In the genomic region with DNA sequence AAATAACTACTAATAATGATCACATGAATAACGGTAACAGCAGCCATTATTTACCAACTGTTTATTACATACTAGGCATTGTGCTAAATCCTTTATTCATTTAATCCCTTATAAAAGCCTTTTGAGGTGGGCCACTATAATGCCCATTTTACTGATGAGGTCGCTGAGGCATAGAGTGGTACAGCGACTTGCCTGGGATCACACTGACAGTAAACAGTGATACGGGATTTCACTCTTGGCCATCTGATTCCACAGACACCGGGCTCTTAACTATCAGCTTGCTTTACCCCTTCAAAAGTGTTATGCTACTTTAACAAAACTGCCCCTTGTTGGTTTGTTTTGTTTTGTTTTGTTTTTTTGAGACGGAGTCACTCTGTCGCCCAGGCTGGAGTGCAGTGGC, we compare ENCODE assay signal across 1 cellular context.
TF ChIP-seq lines count a peak whose summit lies in the region.

No MANE protein-coding gene starts in this region.

TF ChIP-seq in IMR-90, 13 proteins besides CTCF, POLR2A, EP300 and RAD21:
- TF ChIP-seq RCOR1 (IDR thresholded peaks at IDR 0.05; ENCODE audit: insufficient replicate concordance, low read length) = no peak
- no peak for TF ChIP-seq BHLHE40 (IDR thresholded peaks at IDR 0.05; ENCODE audit: low read depth, low read length)
- no peak for TF ChIP-seq CEBPB (IDR thresholded peaks at IDR 0.05; ENCODE audit: low read depth, low read length)
- TF ChIP-seq MXI1 (IDR thresholded peaks at IDR 0.05; ENCODE audit: borderline replicate concordance, low read depth, low read length) = no peak
- TF ChIP-seq NFE2L2 (IDR thresholded peaks at IDR 0.05; ENCODE audit: low read depth, low read length) = no peak
- no peak for TF ChIP-seq FOS (IDR thresholded peaks at IDR 0.05; ENCODE audit: low read depth, low read length)
- TF ChIP-seq, protein P1, sequence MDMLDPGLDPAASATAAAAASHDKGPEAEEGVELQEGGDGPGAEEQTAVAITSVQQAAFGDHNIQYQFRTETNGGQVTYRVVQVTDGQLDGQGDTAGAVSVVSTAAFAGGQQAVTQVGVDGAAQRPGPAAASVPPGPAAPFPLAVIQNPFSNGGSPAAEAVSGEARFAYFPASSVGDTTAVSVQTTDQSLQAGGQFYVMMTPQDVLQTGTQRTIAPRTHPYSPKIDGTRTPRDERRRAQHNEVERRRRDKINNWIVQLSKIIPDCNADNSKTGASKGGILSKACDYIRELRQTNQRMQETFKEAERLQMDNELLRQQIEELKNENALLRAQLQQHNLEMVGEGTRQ (IDR thresholded peaks at IDR 0.05; ENCODE audit: low read depth, low read length) = no peak
- no peak for TF ChIP-seq SMC3 (IDR thresholded peaks at IDR 0.05; ENCODE audit: low read depth, low read length)
- no peak for TF ChIP-seq MAZ (IDR thresholded peaks at IDR 0.05; ENCODE audit: borderline replicate concordance, low read depth, low read length)
- TF ChIP-seq RFX5 (IDR thresholded peaks at IDR 0.05; ENCODE audit: low read depth, low read length) = no peak
- no peak for TF ChIP-seq CHD1 (IDR thresholded peaks at IDR 0.05; ENCODE audit: low read depth, low read length)
- TF ChIP-seq, protein P2, sequence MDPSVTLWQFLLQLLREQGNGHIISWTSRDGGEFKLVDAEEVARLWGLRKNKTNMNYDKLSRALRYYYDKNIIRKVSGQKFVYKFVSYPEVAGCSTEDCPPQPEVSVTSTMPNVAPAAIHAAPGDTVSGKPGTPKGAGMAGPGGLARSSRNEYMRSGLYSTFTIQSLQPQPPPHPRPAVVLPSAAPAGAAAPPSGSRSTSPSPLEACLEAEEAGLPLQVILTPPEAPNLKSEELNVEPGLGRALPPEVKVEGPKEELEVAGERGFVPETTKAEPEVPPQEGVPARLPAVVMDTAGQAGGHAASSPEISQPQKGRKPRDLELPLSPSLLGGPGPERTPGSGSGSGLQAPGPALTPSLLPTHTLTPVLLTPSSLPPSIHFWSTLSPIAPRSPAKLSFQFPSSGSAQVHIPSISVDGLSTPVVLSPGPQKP (IDR thresholded peaks at IDR 0.05; ENCODE audit: borderline replicate concordance, low read depth, low read length) = no peak
- no peak for TF ChIP-seq MAFK (IDR thresholded peaks at IDR 0.05; ENCODE audit: low read depth, low read length)
